ENCODE assay signal across 8 cellular contexts in genomic region chrX:120629667-120630537, GRCh38. TPM values are rescaled to one million over a fixed set of nuclear protein-coding genes. Genes with fewer than 3 reads are reported as not detected.
DNase-seq lines count a peak whose midpoint lies in the region; ATAC-seq, FAIRE-seq and TF ChIP-seq lines count a peak whose summit lies in the region.

TSS of gene C1GALT1C1 (minus strand) at chrX:120630054. CDS start at chrX:120627166, 2,888 bp downstream.

- peak; percentile 77 for DNase-seq in AG09319 (ENCODE audit: extremely low read depth, low read depth)
- peak; percentile 93 for DNase-seq in NCI-H446 treated with DMSO at 0.1 percent for 48 hours (lab: John Stamatoyannopoulos, UW)
- peak; percentile 86 for DNase-seq in activated CD4-positive, CD25-positive, alpha-beta regulatory T cell treated with anti-CD3 and anti-CD28 coated beads, Interleukin-2, amount 50 U/mL, for 72 hours
- DNase-seq in cerebellar nuclear complex (lab: John Stamatoyannopoulos, UW): peak; percentile 72 to 90
- peak; percentile 26 for DNase-seq in keratinocyte (ENCODE audit: low read depth, low spot score)
- peak; percentile 80 to 81 for DNase-seq in stimulated activated CD4-positive, alpha-beta T cell treated with anti-CD3 and anti-CD28 coated beads, Interleukin-15, amount 100 ng/mL, for 1 hour (ENCODE audit: low read depth in 1 of 2, low spot score in 1 of 2)

- no peaks in the 10 kb centered on the region for H3K9me3 ChIP-seq in keratinocyte (ENCODE audit: control insufficient read depth, low read depth, low read length)

- no peaks in the 10 kb centered on the region for H4K20me1 ChIP-seq in keratinocyte (ENCODE audit: control insufficient read depth, extremely low read depth, insufficient read depth, low read length)

- peak within 1 kb of the TSS; percentile 63 to 73 (median 72) for H3K4me3 ChIP-seq in keratinocyte (ENCODE audit: control insufficient read depth in 2 of 3, extremely low read depth in 1 of 3, insufficient read depth in 2 of 3, low read depth in 1 of 3, low read length in 3 of 3)

- dilution Hi-C loops in keratinocyte (cut with MboI; ENCODE audit: extremely low pct_ligation_motif_present, low sequenced_read_pairs): no loop called here

- peak; percentile 96 for ATAC-seq in GM19035 (IDR thresholded peaks at IDR 0.05; ENCODE audit: unreplicated experiment)
- ATAC-seq in HG03354 (IDR thresholded peaks at IDR 0.05; ENCODE audit: poor library complexity, severe bottlenecking, unreplicated experiment): peak; percentile 96

- no peaks in the 10 kb centered on the region for H3K27me3 ChIP-seq in keratinocyte (ENCODE audit: control insufficient read depth, extremely low read depth, insufficient read depth, low read length)

- TF ChIP-seq CTCF in AG09319 (IDR thresholded peaks at IDR 0.05; ENCODE audit: low read depth, low read length): no peak
- peak in 1 of 3 experiments; percentile 1 for TF ChIP-seq CTCF in keratinocyte (optimal IDR thresholded peaks at IDR 0.05 in 1 of 3, IDR thresholded peaks at IDR 0.05 in 1 of 3, conservative IDR thresholded peaks at IDR 0.05 in 1 of 3; ENCODE audit: extremely low read depth in 1 of 3, insufficient read depth in 2 of 3, low read length in 3 of 3)

- H3K4me2 ChIP-seq in keratinocyte (ENCODE audit: control insufficient read depth, extremely low read depth, insufficient read depth, low read depth, low read length): peak within 1 kb of the TSS; percentile 79

- no peaks in the 10 kb centered on the region for H3K79me2 ChIP-seq in keratinocyte (ENCODE audit: control insufficient read depth, insufficient read depth, low read length)

- H3K9ac ChIP-seq in keratinocyte (ENCODE audit: control insufficient read depth, extremely low read depth, insufficient read depth, low read length): peak within 1 kb of the TSS; percentile 72

- peak within 1 kb of the TSS; percentile 80 for H2AFZ ChIP-seq in keratinocyte (ENCODE audit: control insufficient read depth, low read length)

- H3K27ac ChIP-seq in keratinocyte (ENCODE audit: control insufficient read depth, insufficient read depth, low read length): peak within 1 kb of the TSS; percentile 70

- no peaks in the 10 kb centered on the region for H3K36me3 ChIP-seq in keratinocyte (ENCODE audit: control insufficient read depth in 2 of 2, extremely low read depth in 1 of 2, insufficient read depth in 2 of 2, low read length in 2 of 2)

- FAIRE-seq in keratinocyte (lab: Jason Lieb, UNC): peak; percentile 36

- no peaks in the 10 kb centered on the region for H3K4me1 ChIP-seq in keratinocyte (ENCODE audit: control insufficient read depth, extremely low read depth, insufficient read depth, low read length)

- no peaks in the 10 kb centered on the region for H3K9me1 ChIP-seq in keratinocyte (ENCODE audit: control insufficient read depth, extremely low read depth, insufficient read depth, low read length)

RNA-seq across cellular contexts. Expression of gene C1GALT1C1, which starts in this region (rescaled TPM):
- polyA plus RNA-seq in keratinocyte: 13.7 to 24.1 TPM (median 15.2 TPM) in 3 replicates
- polyA plus RNA-seq in keratinocyte (2011; ENCODE audit: low read depth): 10.8 TPM
- polyA plus RNA-seq in keratinocyte (2011; cell fraction: cytosol; rRNA removed): 5.0 and 9.2 TPM in 2 replicates
- 29.7 and 40.3 TPM in 2 replicates for polyA plus RNA-seq in keratinocyte (2011; cell fraction: nucleus; rRNA removed)
- polyA plus RNA-seq in keratinocyte (2012; ENCODE audit: low replicate concordance): 10.5 and 11.7 TPM in 2 replicates
- 2.0 to 7.7 TPM (median 2.8 TPM) in 3 replicates for polyA minus RNA-seq in keratinocyte
- polyA minus RNA-seq in keratinocyte (2011; cell fraction: cytosol; rRNA and poly(A)+ RNA removed): 3.6 TPM
- 7.0 and 12.2 TPM in 2 replicates for polyA minus RNA-seq in keratinocyte (2011; cell fraction: nucleus; rRNA and poly(A)+ RNA removed)

Comparison
In these comparisons a context has a peak if more than half of its experiments do, and no peak if none do; other contexts are left out.
1. Peak in every context shown above with its lines: DNase-seq, ATAC-seq, H3K4me3 ChIP-seq and H3K27ac ChIP-seq.
2. DNase-seq: peak in every context shown above with its lines; median percentile 93 in NCI-H446 treated with DMSO at 0.1 percent for 48 hours; 86 in activated CD4-positive, CD25-positive, alpha-beta regulatory T cell treated with anti-CD3 and anti-CD28 coated beads, Interleukin-2, amount 50 U/mL, for 72 hours; 81 in cerebellar nuclear complex; 80 in stimulated activated CD4-positive, alpha-beta T cell treated with anti-CD3 and anti-CD28 coated beads, Interleukin-15, amount 100 ng/mL, for 1 hour; 77 in AG09319; 26 in keratinocyte.